4 cellular contexts compared by ENCODE assay signal in genomic region chr2:33121925-33122324, GRCh38.
TF ChIP-seq lines count a peak whose summit lies in the region.

No MANE protein-coding gene starts in this region.

TF ChIP-seq in SK-N-SH, 30 proteins besides CTCF, POLR2A, EP300 and RAD21:
- TF ChIP-seq ELF1 (IDR thresholded peaks at IDR 0.05) (no peak), USF1 (IDR thresholded peaks at IDR 0.05; ENCODE audit: borderline replicate concordance, low read depth) (0 out of 2 replicates have a peak, but pooled peaks have one; percentile 27)
TF ChIP-seq in SK-N-SH: peak in this region for 1.

TF ChIP-seq in SK-N-SH treated with all-trans-retinoic acid at 6 μM for 48 hours, 23 proteins besides CTCF, POLR2A, EP300 and RAD21:
- no peak for TF ChIP-seq ZNF8 (CRISPR knock-in tag; IDR thresholded peaks at IDR 0.05)

TF ChIP-seq in WTC11, 78 proteins besides CTCF, POLR2A, EP300 and RAD21:
- peak; percentile 64 for TF ChIP-seq USF2 (CRISPR knock-in tag; IDR thresholded peaks at IDR 0.05)
- TF ChIP-seq PRDM15 (CRISPR knock-in tag; IDR thresholded peaks at IDR 0.05) = no peak
- TF ChIP-seq NFYB (CRISPR knock-in tag; conservative IDR thresholded peaks at IDR 0.05; ENCODE audit: low read depth) = peak; percentile 66
TF ChIP-seq in WTC11: peak in this region for 2.

TF ChIP-seq in H1, 55 proteins besides CTCF, POLR2A, EP300 and RAD21:
- 0 out of 2 replicates have a peak, but pooled peaks have one; percentile 24 for TF ChIP-seq USF2 (IDR thresholded peaks at IDR 0.05; ENCODE audit: low read length)
- TF ChIP-seq ATF3 (IDR thresholded peaks at IDR 0.05; ENCODE audit: insufficient read depth, low read depth, low read length) = no peak
